In genomic region chr14:59313063-59314018, GRCh38 we compare ENCODE assay signal across 12 cellular contexts.
DNase-seq lines count a peak whose midpoint lies in the region; ATAC-seq and TF ChIP-seq lines count a peak whose summit lies in the region.
"Had no signal": no experiment of that assay in that cellular context is flagged by ENCODE, and none has a peak within 500 bp of the region (broad histone marks: within the 10 kb centered on the region; RNA-seq: fewer than 3 reads in every experiment).

No MANE protein-coding gene starts in this region.

- no peak for DNase-seq in hepatocyte (ENCODE audit: low spot score)
- no peak for DNase-seq in stimulated activated CD4-positive, alpha-beta T cell treated with anti-CD3 and anti-CD28 coated beads, Interleukin-2, amount 100 ng/mL, for 24 hours
- no peak for DNase-seq in RKO (ENCODE audit: low spot score)
- DNase-seq in amygdala (lab: John Stamatoyannopoulos, UW) = no peak
- DNase-seq in colonic mucosa = no peak
- DNase-seq: erythroblast, HFFc6 had no signal

- H3K4me3 ChIP-seq in GM08714 (ENCODE audit: low read length) = peak overlapping the region; percentile 31; the same call in 1 of the 2 replicates
- H3K4me3 ChIP-seq in hepatocyte = no peak overlapping the region
- H3K4me3 ChIP-seq in colonic mucosa = no peak overlapping the region
- H3K4me3 ChIP-seq: tibial nerve had no signal

- H3K27ac ChIP-seq in hepatocyte (peak overlapping the region; percentile 2), colonic mucosa (no peak overlapping the region)
- H3K27ac ChIP-seq: neutrophil had no signal

- H2AFZ ChIP-seq in hepatocyte = no peak overlapping the region

- H3K4me2 ChIP-seq in hepatocyte = peak overlapping the region; percentile 5

- 58% methylated on average over 4 of the region's 4 CpGs for WGBS in hepatocyte (ENCODE audit: low lambda C conversion rate, missing lambda C conversion rate)

- peak; percentile 55 for ATAC-seq in GM19468 (IDR thresholded peaks at IDR 0.05; ENCODE audit: extremely low read depth, unreplicated experiment)
- ATAC-seq in HG03095 (IDR thresholded peaks at IDR 0.05; ENCODE audit: unreplicated experiment) = peak; percentile 58

- H3K4me1 ChIP-seq in hepatocyte (ENCODE audit: insufficient read depth) (peaks cover 54% of the 10 kb centered on the region), colonic mucosa (no peaks in the 10 kb centered on the region)

- no peak for TF ChIP-seq CTCF in hepatocyte (IDR thresholded peaks at IDR 0.05; ENCODE audit: poor library complexity)
- TF ChIP-seq CTCF in colonic mucosa (IDR thresholded peaks at IDR 0.05) = no peak

- H3K36me3 ChIP-seq in hepatocyte (replicated peaks; ENCODE audit: insufficient read depth, low read depth) (no peaks in the 10 kb centered on the region), colonic mucosa (no peaks in the 10 kb centered on the region)
- H3K36me3 ChIP-seq: neutrophil, tibial nerve had no signal

- H3K27me3 ChIP-seq in hepatocyte (no peaks in the 10 kb centered on the region), colonic mucosa (no peaks in the 10 kb centered on the region)
- H3K27me3 ChIP-seq: neutrophil, tibial nerve had no signal

- no peak overlapping the region for H3K9ac ChIP-seq in colonic mucosa (ENCODE audit: low read depth in 2 of 2, low read length in 2 of 2)

- H3K9me3 ChIP-seq in hepatocyte (ENCODE audit: low read depth) (no peaks in the 10 kb centered on the region), colonic mucosa (no peaks in the 10 kb centered on the region)
- H3K9me3 ChIP-seq: neutrophil, tibial nerve had no signal

- intact Hi-C loops in colonic mucosa (cut with DNase I) = no loop called here

- H3K9me2 ChIP-seq in hepatocyte (replicated peaks; ENCODE audit: insufficient read depth) = no peaks in the 10 kb centered on the region

- no peaks in the 10 kb centered on the region for H4K20me1 ChIP-seq in hepatocyte (ENCODE audit: insufficient read depth, poor library complexity, severe bottlenecking)

- H3K79me2 ChIP-seq in hepatocyte = peaks cover 25% of the 10 kb centered on the region
